In genomic region chr1:18794561-18794960, GRCh38 we compare ENCODE assay signal across 13 cellular contexts.
DNase-seq lines count a peak whose midpoint lies in the region; ATAC-seq and TF ChIP-seq lines count a peak whose summit lies in the region.
"Had no signal": no experiment of that assay in that cellular context is flagged by ENCODE, and none has a peak within 500 bp of the region (broad histone marks: within the 10 kb centered on the region; RNA-seq: fewer than 3 reads in every experiment).

No MANE protein-coding gene starts in this region.

- H3K4me1 ChIP-seq in right cardiac atrium (ENCODE audit: control insufficient read depth, insufficient read depth, low read length) (no peaks in the 10 kb centered on the region), endodermal cell (ENCODE audit: control insufficient read depth, insufficient read depth, low read length) (peaks cover 11% of the 10 kb centered on the region), smooth muscle cell (ENCODE audit: low read depth) (peaks cover 6% of the 10 kb centered on the region)
- H3K4me1 ChIP-seq: gastrocnemius medialis, prostate gland, tibial nerve had no signal

- H3K4me2 ChIP-seq in smooth muscle cell = no peak overlapping the region

- H3K9me3 Mint-ChIP-seq in endodermal cell = peaks cover 11% of the 10 kb centered on the region

- DNase-seq in Right ventricle myocardium superior (peak; percentile 10), right cardiac atrium (no peak), NCI-H69 (lab: John Stamatoyannopoulos, UW) (peak; percentile 0), endodermal cell (peak; percentile 92), smooth muscle cell (lab: John Stamatoyannopoulos, UW; ENCODE audit: unreplicated experiment) (no peak), OCI-M2 (lab: John Stamatoyannopoulos, UW; ENCODE audit: unreplicated experiment) (no peak)
- no peak for DNase-seq in activated CD4-positive, alpha-beta T cell treated with anti-CD3 and anti-CD28 coated beads, Interleukin-2, amount 50 U/mL, for 1 hour
- DNase-seq: gastrocnemius medialis, NCI-H774 had no signal

- H3K36me3 Mint-ChIP-seq in endodermal cell (ENCODE audit: low read depth) = no peaks in the 10 kb centered on the region

- no peak overlapping the region for H2AFZ ChIP-seq in smooth muscle cell (ENCODE audit: low read depth)

- peaks cover 23% of the 10 kb centered on the region for H3K4me1 Mint-ChIP-seq in endodermal cell

- TF ChIP-seq CTCF in endodermal cell (conservative IDR thresholded peaks at IDR 0.05) (peak; percentile 82), smooth muscle cell (IDR thresholded peaks at IDR 0.05; ENCODE audit: borderline replicate concordance, insufficient read depth, poor library complexity, severe bottlenecking) (peak; percentile 4)

- H3K9me3 ChIP-seq in right cardiac atrium (ENCODE audit: control insufficient read depth, low read length) (no peaks in the 10 kb centered on the region), endodermal cell (ENCODE audit: control insufficient read depth, low read length) (no peaks in the 10 kb centered on the region), smooth muscle cell (replicated peaks; ENCODE audit: low read depth) (no peaks in the 10 kb centered on the region)
- H3K9me3 ChIP-seq: gastrocnemius medialis, prostate gland had no signal

- H3K27ac ChIP-seq in right cardiac atrium (ENCODE audit: low read length) (no peak overlapping the region), endodermal cell (ENCODE audit: low read depth, low read length) (no peak overlapping the region), smooth muscle cell (ENCODE audit: low read depth) (no peak overlapping the region)
- H3K27ac ChIP-seq: gastrocnemius medialis, prostate gland, SK-N-MC, tibial nerve had no signal

- intact Hi-C loops in Right ventricle myocardium superior (cut with DNase I) = no loop called here
- intact Hi-C loops in right cardiac atrium (cut with DNase I) = no loop called here

- H3K9ac ChIP-seq in endodermal cell (ENCODE audit: extremely low read depth, low read length, poor library complexity, severe bottlenecking) (no peak overlapping the region), smooth muscle cell (ENCODE audit: low read depth) (no peak overlapping the region)

- H3K27ac Mint-ChIP-seq in endodermal cell = peak overlapping the region; percentile 5

- no peaks in the 10 kb centered on the region for H4K20me1 ChIP-seq in smooth muscle cell (ENCODE audit: low read depth)

- ATAC-seq in Right ventricle myocardium superior (ENCODE audit: poor library complexity) (no peak), right cardiac atrium (no peak), GM21423 (IDR thresholded peaks at IDR 0.05; ENCODE audit: unreplicated experiment) (no peak)
- ATAC-seq: gastrocnemius medialis had no signal

- H3K4me3 Mint-ChIP-seq in endodermal cell = no peak overlapping the region

- H3K36me3 ChIP-seq in endodermal cell (ENCODE audit: control insufficient read depth, insufficient read depth, low read length) (no peaks in the 10 kb centered on the region), smooth muscle cell (ENCODE audit: low read depth) (no peaks in the 10 kb centered on the region)
- H3K36me3 ChIP-seq: gastrocnemius medialis, prostate gland had no signal

- no peaks in the 10 kb centered on the region for H3K27me3 ChIP-seq in right cardiac atrium (ENCODE audit: control insufficient read depth, insufficient read depth)
- H3K27me3 ChIP-seq in endodermal cell (ENCODE audit: control insufficient read depth, insufficient read depth, low read length, poor library complexity, severe bottlenecking) = no peaks in the 10 kb centered on the region
- H3K27me3 ChIP-seq in smooth muscle cell (ENCODE audit: low read depth) = no peaks in the 10 kb centered on the region
- H3K27me3 ChIP-seq: tibial nerve had no signal

- peaks cover 27% of the 10 kb centered on the region for H3K27me3 Mint-ChIP-seq in endodermal cell (ENCODE audit: insufficient read depth)

- 52% methylated on average over 5 of the region's 5 CpGs for WGBS in right cardiac atrium
- 0 to 27% methylated on average over 1 to 5 of the region's 5 CpGs for WGBS in endodermal cell (ENCODE audit: insufficient coverage in 1 of 2, insufficient read length in 1 of 2), 2 experiments
- 36% methylated on average over 5 of the region's 5 CpGs for WGBS in smooth muscle cell (ENCODE audit: low lambda C conversion rate)

- H3K4me3 ChIP-seq in right cardiac atrium (ENCODE audit: low read length) (no peak overlapping the region), endodermal cell (ENCODE audit: low read length) (no peak overlapping the region), smooth muscle cell (no peak overlapping the region)
- H3K4me3 ChIP-seq: gastrocnemius medialis, prostate gland, SK-N-MC, tibial nerve had no signal

- H3F3A ChIP-seq in smooth muscle cell (ENCODE audit: low read depth) = no peaks in the 10 kb centered on the region

- no peaks in the 10 kb centered on the region for H3K79me2 ChIP-seq in smooth muscle cell (ENCODE audit: low read depth)

Comparison
In these comparisons a context has a peak if more than half of its experiments do, and no peak if none do; other contexts are left out.
1. DNase-seq: peak in Right ventricle myocardium superior (single experiment), NCI-H69 (single experiment) and endodermal cell (single experiment); none in right cardiac atrium (0 of 3), smooth muscle cell (single experiment), OCI-M2 (single experiment) and activated CD4-positive, alpha-beta T cell treated with anti-CD3 and anti-CD28 coated beads, Interleukin-2, amount 50 U/mL, for 1 hour (single experiment).